Comparison of ENCODE assay signal across 1 cellular context in the genomic region with DNA sequence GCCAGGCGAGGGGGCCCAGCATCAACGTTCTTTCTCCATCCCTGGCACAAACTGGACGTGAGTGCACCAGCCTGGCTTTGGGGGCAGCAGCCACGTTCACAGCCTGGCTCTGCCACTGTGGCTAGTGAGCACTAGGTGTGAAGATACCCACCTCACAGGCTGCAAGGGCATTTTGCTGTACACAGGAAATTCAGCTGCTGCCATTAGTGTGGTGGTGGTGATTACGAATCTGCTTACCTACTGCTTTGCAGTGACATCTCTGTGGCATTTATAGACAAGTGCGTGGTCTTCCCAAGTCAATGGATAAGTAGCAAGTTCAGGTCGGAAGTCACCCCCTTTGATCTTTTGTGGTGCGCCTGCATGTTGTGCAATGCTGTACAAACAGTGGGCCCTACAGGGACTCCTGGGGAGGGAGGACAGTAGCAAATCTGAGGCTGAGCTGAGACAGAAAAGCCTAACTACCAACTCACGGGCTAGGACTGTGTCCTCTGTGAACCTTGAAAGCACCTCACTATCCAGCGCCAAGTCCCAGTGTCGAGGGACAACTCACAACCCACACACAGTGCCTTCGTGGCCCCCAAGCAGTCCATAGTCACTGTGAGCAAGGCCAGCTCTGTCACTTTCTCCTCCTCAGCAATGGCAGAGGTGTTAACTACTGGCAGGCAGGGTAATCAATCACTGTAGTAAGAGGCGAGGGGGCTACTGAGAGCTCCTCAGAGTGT.
TF ChIP-seq lines count a peak whose summit lies in the region.

No MANE protein-coding gene starts in this region.

TF ChIP-seq in HepG2, 621 proteins besides CTCF, POLR2A, EP300 and RAD21 (continued from another document and continues in another):
- TF ChIP-seq ZNF570 (CRISPR knock-in tag; IDR thresholded peaks at IDR 0.05; ENCODE audit: borderline replicate concordance) (no peak), RNF2 (conservative IDR thresholded peaks at IDR 0.05; ENCODE audit: low read depth) (no peak), ZNF790 (CRISPR knock-in tag; IDR thresholded peaks at IDR 0.05; ENCODE audit: borderline replicate concordance) (no peak), RBAK (CRISPR knock-in tag; IDR thresholded peaks at IDR 0.05) (peak; percentile 69; the same call in 1 of the 2 replicates), NR1H2 (CRISPR knock-in tag; IDR thresholded peaks at IDR 0.05; ENCODE audit: borderline replicate concordance, low read depth) (no peak), MTA1 (CRISPR knock-in tag; IDR thresholded peaks at IDR 0.05; ENCODE audit: borderline replicate concordance) (peak; percentile 91), SIX1 (CRISPR knock-in tag; IDR thresholded peaks at IDR 0.05; ENCODE audit: borderline replicate concordance) (peak; percentile 72), RELA (CRISPR knock-in tag; IDR thresholded peaks at IDR 0.05) (no peak), HNRNPH1 (optimal IDR thresholded peaks at IDR 0.05; ENCODE audit: low read depth, low read length) (peak; percentile 43), PHF21A (CRISPR knock-in tag; IDR thresholded peaks at IDR 0.05) (peak; percentile 95), RCOR2 (CRISPR knock-in tag; IDR thresholded peaks at IDR 0.05) (peak; percentile 92), NPAS2 (CRISPR knock-in tag; IDR thresholded peaks at IDR 0.05; ENCODE audit: borderline replicate concordance) (no peak), ZNF746 (CRISPR knock-in tag; IDR thresholded peaks at IDR 0.05) (peak; percentile 97), HIVEP1 (CRISPR knock-in tag; IDR thresholded peaks at IDR 0.05) (0 out of 2 replicates have a peak, but pooled peaks have one; percentile 80), ZNF674 (CRISPR knock-in tag; IDR thresholded peaks at IDR 0.05; ENCODE audit: low read depth) (no peak), CREM (IDR thresholded peaks at IDR 0.05) (peak; percentile 81; the same call in 1 of the 2 replicates), CREM (CRISPR knock-in tag; IDR thresholded peaks at IDR 0.05) (no peak), ETV5 (CRISPR knock-in tag; IDR thresholded peaks at IDR 0.05; ENCODE audit: borderline replicate concordance) (peak; percentile 96), ZNF556 (CRISPR knock-in tag; IDR thresholded peaks at IDR 0.05; ENCODE audit: borderline replicate concordance) (peak; percentile 97), ZNF503 (CRISPR knock-in tag; IDR thresholded peaks at IDR 0.05) (peak; percentile 91; the same call in 1 of the 2 replicates), POGK (CRISPR knock-in tag; conservative IDR thresholded peaks at IDR 0.05) (peak; percentile 72), NFKB2 (CRISPR knock-in tag; IDR thresholded peaks at IDR 0.05; ENCODE audit: borderline replicate concordance) (no peak; the same call in 1 of the 2 replicates), ZNF616 (CRISPR knock-in tag; IDR thresholded peaks at IDR 0.05; ENCODE audit: low read depth) (no peak), ZNF30 (CRISPR knock-in tag; IDR thresholded peaks at IDR 0.05) (no peak), CENPT (CRISPR knock-in tag; IDR thresholded peaks at IDR 0.05; ENCODE audit: low read depth) (no peak), ZNF101 (CRISPR knock-in tag; IDR thresholded peaks at IDR 0.05; ENCODE audit: borderline replicate concordance, low read depth) (no peak), PAXIP1 (CRISPR knock-in tag; conservative IDR thresholded peaks at IDR 0.05) (peak; percentile 96), ZNF788 (CRISPR knock-in tag; IDR thresholded peaks at IDR 0.05; ENCODE audit: borderline replicate concordance) (peak; percentile 95; the same call in 1 of the 2 replicates), SATB2 (CRISPR knock-in tag; IDR thresholded peaks at IDR 0.05) (no peak), NONO (IDR thresholded peaks at IDR 0.05) (no peak), NONO (CRISPR knock-in tag; conservative IDR thresholded peaks at IDR 0.05) (peak; percentile 96), ZNF572 (CRISPR knock-in tag; IDR thresholded peaks at IDR 0.05) (no peak), ZSCAN9 (CRISPR knock-in tag; IDR thresholded peaks at IDR 0.05; ENCODE audit: borderline replicate concordance) (peak; percentile 87; the same call in 1 of the 2 replicates), ZNF816 (CRISPR knock-in tag; IDR thresholded peaks at IDR 0.05; ENCODE audit: borderline replicate concordance) (no peak)
- TF ChIP-seq, protein P1, sequence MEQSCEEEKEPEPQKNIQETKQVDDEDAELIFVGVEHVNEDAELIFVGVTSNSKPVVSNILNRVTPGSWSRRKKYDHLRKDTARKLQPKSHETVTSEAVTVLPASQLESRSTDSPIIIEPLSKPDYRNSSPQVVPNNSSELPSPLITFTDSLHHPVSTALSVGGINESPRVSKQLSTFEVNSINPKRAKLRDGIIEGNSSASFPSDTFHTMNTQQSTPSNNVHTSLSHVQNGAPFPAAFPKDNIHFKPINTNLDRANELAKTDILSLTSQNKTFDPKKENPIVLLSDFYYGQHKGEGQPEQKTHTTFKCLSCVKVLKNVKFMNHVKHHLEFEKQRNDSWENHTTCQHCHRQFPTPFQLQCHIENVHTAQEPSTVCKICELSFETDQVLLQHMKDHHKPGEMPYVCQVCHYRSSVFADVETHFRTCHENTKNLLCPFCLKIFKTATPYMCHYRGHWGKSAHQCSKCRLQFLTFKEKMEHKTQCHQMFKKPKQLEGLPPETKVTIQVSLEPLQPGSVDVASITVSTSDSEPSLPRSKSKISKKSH (CRISPR knock-in tag; IDR thresholded peaks at IDR 0.05; ENCODE audit: borderline replicate concordance), result no peak
- TF ChIP-seq, protein P2, sequence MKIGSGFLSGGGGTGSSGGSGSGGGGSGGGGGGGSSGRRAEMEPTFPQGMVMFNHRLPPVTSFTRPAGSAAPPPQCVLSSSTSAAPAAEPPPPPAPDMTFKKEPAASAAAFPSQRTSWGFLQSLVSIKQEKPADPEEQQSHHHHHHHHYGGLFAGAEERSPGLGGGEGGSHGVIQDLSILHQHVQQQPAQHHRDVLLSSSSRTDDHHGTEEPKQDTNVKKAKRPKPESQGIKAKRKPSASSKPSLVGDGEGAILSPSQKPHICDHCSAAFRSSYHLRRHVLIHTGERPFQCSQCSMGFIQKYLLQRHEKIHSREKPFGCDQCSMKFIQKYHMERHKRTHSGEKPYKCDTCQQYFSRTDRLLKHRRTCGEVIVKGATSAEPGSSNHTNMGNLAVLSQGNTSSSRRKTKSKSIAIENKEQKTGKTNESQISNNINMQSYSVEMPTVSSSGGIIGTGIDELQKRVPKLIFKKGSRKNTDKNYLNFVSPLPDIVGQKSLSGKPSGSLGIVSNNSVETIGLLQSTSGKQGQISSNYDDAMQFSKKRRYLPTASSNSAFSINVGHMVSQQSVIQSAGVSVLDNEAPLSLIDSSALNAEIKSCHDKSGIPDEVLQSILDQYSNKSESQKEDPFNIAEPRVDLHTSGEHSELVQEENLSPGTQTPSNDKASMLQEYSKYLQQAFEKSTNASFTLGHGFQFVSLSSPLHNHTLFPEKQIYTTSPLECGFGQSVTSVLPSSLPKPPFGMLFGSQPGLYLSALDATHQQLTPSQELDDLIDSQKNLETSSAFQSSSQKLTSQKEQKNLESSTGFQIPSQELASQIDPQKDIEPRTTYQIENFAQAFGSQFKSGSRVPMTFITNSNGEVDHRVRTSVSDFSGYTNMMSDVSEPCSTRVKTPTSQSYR (CRISPR knock-in tag; IDR thresholded peaks at IDR 0.05; ENCODE audit: borderline replicate concordance), result peak; percentile 77; the same call in 1 of the 2 replicates
- TF ChIP-seq, protein P3, sequence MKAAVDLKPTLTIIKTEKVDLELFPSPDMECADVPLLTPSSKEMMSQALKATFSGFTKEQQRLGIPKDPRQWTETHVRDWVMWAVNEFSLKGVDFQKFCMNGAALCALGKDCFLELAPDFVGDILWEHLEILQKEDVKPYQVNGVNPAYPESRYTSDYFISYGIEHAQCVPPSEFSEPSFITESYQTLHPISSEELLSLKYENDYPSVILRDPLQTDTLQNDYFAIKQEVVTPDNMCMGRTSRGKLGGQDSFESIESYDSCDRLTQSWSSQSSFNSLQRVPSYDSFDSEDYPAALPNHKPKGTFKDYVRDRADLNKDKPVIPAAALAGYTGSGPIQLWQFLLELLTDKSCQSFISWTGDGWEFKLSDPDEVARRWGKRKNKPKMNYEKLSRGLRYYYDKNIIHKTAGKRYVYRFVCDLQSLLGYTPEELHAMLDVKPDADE (CRISPR knock-in tag; IDR thresholded peaks at IDR 0.05), result no peak
- TF ChIP-seq, protein P4, sequence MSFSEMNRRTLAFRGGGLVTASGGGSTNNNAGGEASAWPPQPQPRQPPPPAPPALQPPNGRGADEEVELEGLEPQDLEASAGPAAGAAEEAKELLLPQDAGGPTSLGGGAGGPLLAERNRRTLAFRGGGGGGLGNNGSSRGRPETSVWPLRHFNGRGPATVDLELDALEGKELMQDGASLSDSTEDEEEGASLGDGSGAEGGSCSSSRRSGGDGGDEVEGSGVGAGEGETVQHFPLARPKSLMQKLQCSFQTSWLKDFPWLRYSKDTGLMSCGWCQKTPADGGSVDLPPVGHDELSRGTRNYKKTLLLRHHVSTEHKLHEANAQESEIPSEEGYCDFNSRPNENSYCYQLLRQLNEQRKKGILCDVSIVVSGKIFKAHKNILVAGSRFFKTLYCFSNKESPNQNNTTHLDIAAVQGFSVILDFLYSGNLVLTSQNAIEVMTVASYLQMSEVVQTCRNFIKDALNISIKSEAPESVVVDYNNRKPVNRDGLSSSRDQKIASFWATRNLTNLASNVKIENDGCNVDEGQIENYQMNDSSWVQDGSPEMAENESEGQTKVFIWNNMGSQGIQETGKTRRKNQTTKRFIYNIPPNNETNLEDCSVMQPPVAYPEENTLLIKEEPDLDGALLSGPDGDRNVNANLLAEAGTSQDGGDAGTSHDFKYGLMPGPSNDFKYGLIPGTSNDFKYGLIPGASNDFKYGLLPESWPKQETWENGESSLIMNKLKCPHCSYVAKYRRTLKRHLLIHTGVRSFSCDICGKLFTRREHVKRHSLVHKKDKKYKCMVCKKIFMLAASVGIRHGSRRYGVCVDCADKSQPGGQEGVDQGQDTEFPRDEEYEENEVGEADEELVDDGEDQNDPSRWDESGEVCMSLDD (CRISPR knock-in tag; IDR thresholded peaks at IDR 0.05; ENCODE audit: borderline replicate concordance), result peak; percentile 78; the same call in 1 of the 2 replicates
